1 cellular context compared by ENCODE assay signal in genomic region chr1:151008244-151009205, GRCh38.
TF ChIP-seq lines count a peak whose summit lies in the region.

Gene PRUNE1 (plus strand): TSS chr1:151008449. CDS start chr1:151008633, 184 bp downstream.

TF ChIP-seq in H1, 55 proteins besides CTCF, POLR2A, EP300 and RAD21:
- TF ChIP-seq MAFK (IDR thresholded peaks at IDR 0.05; ENCODE audit: low read depth, low read length) (no peak), FOSL1 (IDR thresholded peaks at IDR 0.05; ENCODE audit: insufficient read depth, low read depth, low read length) (no peak), SIN3A (conservative IDR thresholded peaks at IDR 0.05 in 1 of 2, IDR thresholded peaks at IDR 0.05 in 1 of 2; ENCODE audit: low read depth in 1 of 2, low read length in 2 of 2) (peak; percentile 17 to 61; a peak in 1 of 4 replicates), RFX5 (IDR thresholded peaks at IDR 0.05; ENCODE audit: borderline replicate concordance, low read depth, low read length) (peak; percentile 61; the same call in 1 of the 2 replicates), USF2 (IDR thresholded peaks at IDR 0.05; ENCODE audit: low read length) (no peak), TBP (IDR thresholded peaks at IDR 0.05; ENCODE audit: low read depth, low read length) (peak; percentile 45), TCF12 (IDR thresholded peaks at IDR 0.05; ENCODE audit: low read depth, low read length) (no peak), NANOG (IDR thresholded peaks at IDR 0.05; ENCODE audit: insufficient read depth, low read depth, low read length, poor library complexity, severe bottlenecking) (no peak), JUND (IDR thresholded peaks at IDR 0.05; ENCODE audit: low read length) (0 out of 2 replicates have a peak, but pooled peaks have one; percentile 18), CBX5 (IDR thresholded peaks at IDR 0.05; ENCODE audit: low read depth, low read length) (no peak), POLR2AphosphoS5 (IDR thresholded peaks at IDR 0.05; ENCODE audit: low read depth, low read length) (peak; percentile 35; the same call in 1 of the 2 replicates), CHD7 (IDR thresholded peaks at IDR 0.05; ENCODE audit: insufficient replicate concordance, low read length) (no peak), PHF8 (conservative IDR thresholded peaks at IDR 0.05; ENCODE audit: low read depth, low read length) (peak; percentile 70), CHD2 (IDR thresholded peaks at IDR 0.05; ENCODE audit: low read length) (no peak; the same call in 1 of the 2 replicates), ZNF274 (IDR thresholded peaks at IDR 0.05; ENCODE audit: borderline replicate concordance, extremely low read depth, low read length) (no peak), SIX5 (IDR thresholded peaks at IDR 0.05; ENCODE audit: low read depth, low read length) (peak; percentile 51), CEBPB (IDR thresholded peaks at IDR 0.05; ENCODE audit: low read depth, low read length) (no peak), SUZ12 (IDR thresholded peaks at IDR 0.05; ENCODE audit: low read length) (no peak), GTF2F1 (IDR thresholded peaks at IDR 0.05; ENCODE audit: borderline replicate concordance, low read depth, low read length) (no peak), CREB1 (IDR thresholded peaks at IDR 0.05) (peak; percentile 85), KDM5A (IDR thresholded peaks at IDR 0.05; ENCODE audit: low read length) (no peak), KDM4A (IDR thresholded peaks at IDR 0.05; ENCODE audit: low read depth, low read length, severe bottlenecking) (peak; percentile 58), BACH1 (IDR thresholded peaks at IDR 0.05; ENCODE audit: low read length) (0 out of 2 replicates have a peak, but pooled peaks have one; percentile 10), POU5F1 (IDR thresholded peaks at IDR 0.05; ENCODE audit: low read depth, low read length) (no peak), SP2 (IDR thresholded peaks at IDR 0.05; ENCODE audit: low read length) (no peak), SP1 (IDR thresholded peaks at IDR 0.05; ENCODE audit: low read depth, low read length) (peak; percentile 77; the same call in 1 of the 2 replicates), KDM1A (IDR thresholded peaks at IDR 0.05; ENCODE audit: borderline replicate concordance, low read length) (peak; percentile 50; the same call in 1 of the 2 replicates), CTBP2 (IDR thresholded peaks at IDR 0.05; ENCODE audit: borderline replicate concordance, insufficient read depth, insufficient read length, low read length) (no peak), ASH2L (IDR thresholded peaks at IDR 0.05; ENCODE audit: low read length) (peak; percentile 80), TAF7 (optimal IDR thresholded peaks at IDR 0.05; ENCODE audit: borderline replicate concordance, low read depth, low read length) (no peak), RBBP5 (IDR thresholded peaks at IDR 0.05; ENCODE audit: borderline replicate concordance, low read depth, low read length) (peak; percentile 86), NRF1 (IDR thresholded peaks at IDR 0.05; ENCODE audit: low read depth, low read length) (no peak), HDAC2 (IDR thresholded peaks at IDR 0.05; ENCODE audit: borderline replicate concordance in 1 of 2, low read depth in 2 of 2, low read length in 2 of 2) (0 out of 4 replicates have a peak, but pooled peaks of 1 of the 2 experiments have one; percentile 42), E2F6 (IDR thresholded peaks at IDR 0.05) (peak; percentile 71), MAX (IDR thresholded peaks at IDR 0.05) (peak; percentile 68; the same call in 1 of the 2 replicates), CBX8 (IDR thresholded peaks at IDR 0.05; ENCODE audit: borderline replicate concordance, low read depth, low read length) (no peak), CHD1 (IDR thresholded peaks at IDR 0.05; ENCODE audit: low read depth, low read length) (no peak; the same call in 1 of the 2 replicates), TAF1 (IDR thresholded peaks at IDR 0.05; ENCODE audit: low read depth, low read length) (no peak; the same call in 1 of the 2 replicates), RNF2 (IDR thresholded peaks at IDR 0.05; ENCODE audit: borderline replicate concordance, low read depth, low read length, missing control alignments, poor library complexity, severe bottlenecking) (no peak), ATF2 (IDR thresholded peaks at IDR 0.05; ENCODE audit: low read length) (no peak), EZH2 (IDR thresholded peaks at IDR 0.05; ENCODE audit: low read depth, low read length, severe bottlenecking) (no peak)
